Comparison of ENCODE assay signal across 7 cellular contexts in genomic region chr5:9545959-9546851, GRCh38. TPM values are rescaled to one million over a fixed set of nuclear protein-coding genes. Genes with fewer than 3 reads are reported as not detected.
DNase-seq lines count a peak whose midpoint lies in the region; ATAC-seq and TF ChIP-seq lines count a peak whose summit lies in the region.

A gene with protein sequence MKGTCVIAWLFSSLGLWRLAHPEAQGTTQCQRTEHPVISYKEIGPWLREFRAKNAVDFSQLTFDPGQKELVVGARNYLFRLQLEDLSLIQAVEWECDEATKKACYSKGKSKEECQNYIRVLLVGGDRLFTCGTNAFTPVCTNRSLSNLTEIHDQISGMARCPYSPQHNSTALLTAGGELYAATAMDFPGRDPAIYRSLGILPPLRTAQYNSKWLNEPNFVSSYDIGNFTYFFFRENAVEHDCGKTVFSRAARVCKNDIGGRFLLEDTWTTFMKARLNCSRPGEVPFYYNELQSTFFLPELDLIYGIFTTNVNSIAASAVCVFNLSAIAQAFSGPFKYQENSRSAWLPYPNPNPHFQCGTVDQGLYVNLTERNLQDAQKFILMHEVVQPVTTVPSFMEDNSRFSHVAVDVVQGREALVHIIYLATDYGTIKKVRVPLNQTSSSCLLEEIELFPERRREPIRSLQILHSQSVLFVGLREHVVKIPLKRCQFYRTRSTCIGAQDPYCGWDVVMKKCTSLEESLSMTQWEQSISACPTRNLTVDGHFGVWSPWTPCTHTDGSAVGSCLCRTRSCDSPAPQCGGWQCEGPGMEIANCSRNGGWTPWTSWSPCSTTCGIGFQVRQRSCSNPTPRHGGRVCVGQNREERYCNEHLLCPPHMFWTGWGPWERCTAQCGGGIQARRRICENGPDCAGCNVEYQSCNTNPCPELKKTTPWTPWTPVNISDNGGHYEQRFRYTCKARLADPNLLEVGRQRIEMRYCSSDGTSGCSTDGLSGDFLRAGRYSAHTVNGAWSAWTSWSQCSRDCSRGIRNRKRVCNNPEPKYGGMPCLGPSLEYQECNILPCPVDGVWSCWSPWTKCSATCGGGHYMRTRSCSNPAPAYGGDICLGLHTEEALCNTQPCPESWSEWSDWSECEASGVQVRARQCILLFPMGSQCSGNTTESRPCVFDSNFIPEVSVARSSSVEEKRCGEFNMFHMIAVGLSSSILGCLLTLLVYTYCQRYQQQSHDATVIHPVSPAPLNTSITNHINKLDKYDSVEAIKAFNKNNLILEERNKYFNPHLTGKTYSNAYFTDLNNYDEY (minus strand): TSS chr5:9546075. CDS start chr5:9379946, 166,129 bp downstream.

- no peaks in the 10 kb centered on the region for H3K9me2 ChIP-seq in hepatocyte (replicated peaks; ENCODE audit: insufficient read depth)

- in situ Hi-C loops in astrocyte of the cerebellum (cut with HindIII; ENCODE audit: low sequenced_read_pairs) = no loop called here

- TF ChIP-seq CTCF in astrocyte of the cerebellum (IDR thresholded peaks at IDR 0.05; ENCODE audit: low read depth, low read length, missing control alignments) (no peak), hepatocyte (IDR thresholded peaks at IDR 0.05; ENCODE audit: poor library complexity) (peak; percentile 21), prostate gland (IDR thresholded peaks at IDR 0.05) (no peak)

- no peaks in the 10 kb centered on the region for H4K20me1 ChIP-seq in hepatocyte (ENCODE audit: insufficient read depth, poor library complexity, severe bottlenecking)

- H3K36me3 ChIP-seq in hepatocyte (replicated peaks; ENCODE audit: insufficient read depth, low read depth) (no peaks in the 10 kb centered on the region), prostate gland (no peaks in the 10 kb centered on the region), SJCRH30 (no peaks in the 10 kb centered on the region)

- H3K9me3 ChIP-seq in hepatocyte (ENCODE audit: low read depth) (no peaks in the 10 kb centered on the region), prostate gland (no peaks in the 10 kb centered on the region), SJCRH30 (replicated peaks) (no peaks in the 10 kb centered on the region)

- peak within 1 kb of the TSS; percentile 67 for H2AFZ ChIP-seq in hepatocyte

- peak; percentile 79 for TF ChIP-seq POLR2A in prostate gland (IDR thresholded peaks at IDR 0.05)

- DNase-seq in NCI-H226 = peak; percentile 57
- DNase-seq in astrocyte of the cerebellum (ENCODE audit: low read depth) = no peak
- DNase-seq in hepatocyte (ENCODE audit: low spot score) = peak; percentile 88
- DNase-seq in prostate gland (ENCODE audit: low spot score) = peak; percentile 80
- DNase-seq in SJCRH30 = no peak
- DNase-seq in cortex of kidney (lab: John Stamatoyannopoulos, UW) = no peak

- H3K4me2 ChIP-seq in hepatocyte = peak within 1 kb of the TSS; percentile 96

- peak; percentile 46 for ATAC-seq in GM18502 (IDR thresholded peaks at IDR 0.05; ENCODE audit: poor library complexity, unreplicated experiment)

- WGBS in hepatocyte (ENCODE audit: low lambda C conversion rate, missing lambda C conversion rate) = under 1% methylated on average over 40 of the region's 87 CpGs
- WGBS in prostate gland = 2% methylated on average over 44 of the region's 87 CpGs

- intact Hi-C loops in prostate gland (cut with DNase I) = loop anchor here (10.0 kb wide), 5 partner anchors 181 to 1091 kb away; partner anchors contain the start of gene CCT5

- H3K79me2 ChIP-seq in hepatocyte = peaks cover 61% of the 10 kb centered on the region

- H3K27ac ChIP-seq in hepatocyte (peak within 1 kb of the TSS; percentile 95), prostate gland (peak within 1 kb of the TSS; percentile 92 to 94), SJCRH30 (no peak within 1 kb of the TSS)

- H3K27me3 ChIP-seq in hepatocyte = peaks cover 5% of the 10 kb centered on the region
- no peaks in the 10 kb centered on the region for H3K27me3 ChIP-seq in prostate gland (replicated peaks; ENCODE audit: insufficient read depth)
- no peaks in the 10 kb centered on the region for H3K27me3 ChIP-seq in SJCRH30

- H3K4me3 ChIP-seq in astrocyte of the cerebellum (ENCODE audit: low read depth, low read length) (peak within 1 kb of the TSS; percentile 85), hepatocyte (peak within 1 kb of the TSS; percentile 95), prostate gland (peak within 1 kb of the TSS; percentile 67 to 74), SJCRH30 (no peak within 1 kb of the TSS)

- H3K4me1 ChIP-seq in hepatocyte (ENCODE audit: insufficient read depth) (peaks cover 10% of the 10 kb centered on the region), prostate gland (replicated peaks) (no peaks in the 10 kb centered on the region), SJCRH30 (no peaks in the 10 kb centered on the region)

RNA-seq across cellular contexts. Expression of the gene that starts here (rescaled TPM):
- total RNA-seq in hepatocyte (21.7 and 27.0 TPM in 2 replicates), prostate gland (10 to 100 TPM in 1 of 2 donors, 1 to 10 TPM in 1; 4.5 to 21.7 TPM)
- 10.7 and 14.8 TPM in 2 replicates for polyA plus RNA-seq in hepatocyte
- not detected in 2 replicates for total RNA-seq in SJCRH30 (2014; rRNA removed; shearing (Covaris generic))

Comparison
In these comparisons a context has a peak if more than half of its experiments do, and no peak if none do; other contexts are left out.
1. DNase-seq: peak in NCI-H226 (single experiment), hepatocyte (single experiment) and prostate gland (single experiment); none in astrocyte of the cerebellum (single experiment), SJCRH30 (0 of 2) and cortex of kidney (single experiment).